1 cellular context compared by ENCODE assay signal in genomic region chr12:132658149-132658905, GRCh38.
TF ChIP-seq lines count a peak whose summit lies in the region.

No MANE protein-coding gene starts in this region.

TF ChIP-seq in GM12878, 131 proteins besides CTCF, POLR2A, EP300 and RAD21:
- no peak for TF ChIP-seq CBX5 (IDR thresholded peaks at IDR 0.05; ENCODE audit: low read depth)
- TF ChIP-seq, protein P1, sequence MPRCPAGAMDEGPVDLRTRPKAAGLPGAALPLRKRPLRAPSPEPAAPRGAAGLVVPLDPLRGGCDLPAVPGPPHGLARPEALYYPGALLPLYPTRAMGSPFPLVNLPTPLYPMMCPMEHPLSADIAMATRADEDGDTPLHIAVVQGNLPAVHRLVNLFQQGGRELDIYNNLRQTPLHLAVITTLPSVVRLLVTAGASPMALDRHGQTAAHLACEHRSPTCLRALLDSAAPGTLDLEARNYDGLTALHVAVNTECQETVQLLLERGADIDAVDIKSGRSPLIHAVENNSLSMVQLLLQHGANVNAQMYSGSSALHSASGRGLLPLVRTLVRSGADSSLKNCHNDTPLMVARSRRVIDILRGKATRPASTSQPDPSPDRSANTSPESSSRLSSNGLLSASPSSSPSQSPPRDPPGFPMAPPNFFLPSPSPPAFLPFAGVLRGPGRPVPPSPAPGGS (IDR thresholded peaks at IDR 0.05; ENCODE audit: borderline replicate concordance, insufficient read depth, low read depth, low read length, poor library complexity, severe bottlenecking): peak; percentile 79
